13 cellular contexts compared by ENCODE assay signal in the genomic region with DNA sequence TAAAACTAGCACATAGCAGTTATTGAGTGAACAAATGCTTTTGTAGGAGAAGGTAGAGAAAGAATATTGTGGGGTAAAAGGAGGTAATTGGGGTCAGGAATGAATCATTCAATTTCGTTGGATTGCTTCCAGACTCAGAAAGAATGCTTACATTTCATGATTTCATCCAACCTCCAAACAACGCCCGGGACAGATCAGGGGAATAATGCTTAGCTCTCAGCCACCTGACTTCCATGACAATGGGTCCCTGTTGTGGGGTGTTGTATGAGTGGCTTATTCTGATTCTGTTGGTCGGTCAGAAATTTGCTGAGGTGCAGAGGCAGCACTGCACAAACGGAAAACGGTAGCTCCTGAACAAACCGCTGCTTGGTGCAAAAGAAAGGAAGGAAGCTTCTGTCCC. TPM values are rescaled to one million over a fixed set of nuclear protein-coding genes. Genes with fewer than 3 reads are reported as not detected.
DNase-seq lines count a peak whose midpoint lies in the region; ATAC-seq and TF ChIP-seq lines count a peak whose summit lies in the region.
"Had no signal": no experiment of that assay in that cellular context is flagged by ENCODE, and none has a peak within 500 bp of the region (broad histone marks: within the 10 kb centered on the region; RNA-seq: fewer than 3 reads in every experiment).

No MANE protein-coding gene starts in this region.

- peaks cover 4% of the 10 kb centered on the region for H3K27me3 Mint-ChIP-seq in glutamatergic neuron (ENCODE audit: unreplicated experiment)
- H3K27me3 Mint-ChIP-seq in effector memory CD8-positive, alpha-beta T cell = peaks cover 13 to 34% of the 10 kb centered on the region in 2 donors

- peak overlapping the region; percentile 55 for H3K27ac Mint-ChIP-seq in glutamatergic neuron (ENCODE audit: unreplicated experiment)
- H3K27ac Mint-ChIP-seq in effector memory CD8-positive, alpha-beta T cell = no peak overlapping the region
- H3K27ac Mint-ChIP-seq: T-cell had no signal

- peaks cover 13% of the 10 kb centered on the region for H3K9me3 Mint-ChIP-seq in glutamatergic neuron (ENCODE audit: unreplicated experiment)
- peaks cover 0 to 6% of the 10 kb centered on the region in 2 donors for H3K9me3 Mint-ChIP-seq in effector memory CD8-positive, alpha-beta T cell

- no peak overlapping the region for H3K4me3 Mint-ChIP-seq in glutamatergic neuron (ENCODE audit: unreplicated experiment)
- no peak overlapping the region for H3K4me3 Mint-ChIP-seq in effector memory CD8-positive, alpha-beta T cell
- H3K4me3 Mint-ChIP-seq: T-cell had no signal

- DNase-seq in EL (peak; percentile 56), M059J (ENCODE audit: low read depth) (peak; percentile 56), astrocyte of the cerebellum (ENCODE audit: low read depth) (peak; percentile 23), glutamatergic neuron (no peak), cerebellum (ENCODE audit: low spot score) (no peak), mesenteric fat pad (ENCODE audit: low spot score) (no peak)
- DNase-seq in effector memory CD8-positive, alpha-beta T cell = no peak
- DNase-seq: activated CD4-positive, alpha-beta T cell treated with anti-CD3 and anti-CD28 coated beads, Interleukin-2, amount 50 U/mL, for 4 hours; COR-L47; effector CD8-positive, alpha-beta T cell; T-cell; transverse colon had no signal

- no peak for ATAC-seq in HG03139 (IDR thresholded peaks at IDR 0.05; ENCODE audit: unreplicated experiment)
- no peak for ATAC-seq in effector memory CD8-positive, alpha-beta T cell (replicated peaks)
- ATAC-seq: T-cell had no signal

- TF ChIP-seq CTCF in astrocyte of the cerebellum (IDR thresholded peaks at IDR 0.05; ENCODE audit: low read depth, low read length, missing control alignments) (no peak), glutamatergic neuron (IDR thresholded peaks at IDR 0.05; ENCODE audit: partially characterized antibody, unreplicated experiment) (no peak)

- no peak overlapping the region for H3K4me3 ChIP-seq in astrocyte of the cerebellum (ENCODE audit: low read depth, low read length)
- H3K4me3 ChIP-seq: transverse colon had no signal

- in situ Hi-C loops in astrocyte of the cerebellum (cut with HindIII; ENCODE audit: low sequenced_read_pairs) = no loop called here

- peaks cover 6% of the 10 kb centered on the region for H3K36me3 Mint-ChIP-seq in glutamatergic neuron (ENCODE audit: unreplicated experiment)
- H3K36me3 Mint-ChIP-seq in effector memory CD8-positive, alpha-beta T cell (ENCODE audit: insufficient read depth) = peaks cover 10% of the 10 kb centered on the region

- H3K4me1 Mint-ChIP-seq in glutamatergic neuron (ENCODE audit: low read depth, unreplicated experiment) = peaks cover 14% of the 10 kb centered on the region
- H3K4me1 Mint-ChIP-seq in effector memory CD8-positive, alpha-beta T cell (ENCODE audit: low read depth in 2 of 2) = peaks cover 9 to 14% of the 10 kb centered on the region in 2 donors

RNA-seq across cellular contexts. Expression of a gene that starts 24.0 kb away (rescaled TPM):
- total RNA-seq in M059J (2014; rRNA removed; shearing (Covaris generic)) = 11.1 and 15.2 TPM in 2 replicates
- total RNA-seq in glutamatergic neuron (ENCODE audit: unreplicated experiment) (186 TPM), cerebellum (112 TPM), mesenteric fat pad (16.6 TPM)

RNA-seq across cellular contexts. Expression of a gene that starts 50.7 kb away (rescaled TPM):
- 15.1 and 28.6 TPM in 2 replicates for total RNA-seq in M059J (2014; rRNA removed; shearing (Covaris generic))
- 15.7 TPM for total RNA-seq in glutamatergic neuron (ENCODE audit: unreplicated experiment)
- total RNA-seq in cerebellum = 3.2 TPM
- total RNA-seq in mesenteric fat pad = 83.3 TPM

Comparison
In these comparisons a context has a peak if more than half of its experiments do, and no peak if none do; other contexts are left out.
1. DNase-seq: peak in EL (single experiment), M059J (single experiment) and astrocyte of the cerebellum (single experiment); none in glutamatergic neuron (single experiment), cerebellum (single experiment), effector memory CD8-positive, alpha-beta T cell (0 of 3) and mesenteric fat pad (single experiment).